In the genomic region with DNA sequence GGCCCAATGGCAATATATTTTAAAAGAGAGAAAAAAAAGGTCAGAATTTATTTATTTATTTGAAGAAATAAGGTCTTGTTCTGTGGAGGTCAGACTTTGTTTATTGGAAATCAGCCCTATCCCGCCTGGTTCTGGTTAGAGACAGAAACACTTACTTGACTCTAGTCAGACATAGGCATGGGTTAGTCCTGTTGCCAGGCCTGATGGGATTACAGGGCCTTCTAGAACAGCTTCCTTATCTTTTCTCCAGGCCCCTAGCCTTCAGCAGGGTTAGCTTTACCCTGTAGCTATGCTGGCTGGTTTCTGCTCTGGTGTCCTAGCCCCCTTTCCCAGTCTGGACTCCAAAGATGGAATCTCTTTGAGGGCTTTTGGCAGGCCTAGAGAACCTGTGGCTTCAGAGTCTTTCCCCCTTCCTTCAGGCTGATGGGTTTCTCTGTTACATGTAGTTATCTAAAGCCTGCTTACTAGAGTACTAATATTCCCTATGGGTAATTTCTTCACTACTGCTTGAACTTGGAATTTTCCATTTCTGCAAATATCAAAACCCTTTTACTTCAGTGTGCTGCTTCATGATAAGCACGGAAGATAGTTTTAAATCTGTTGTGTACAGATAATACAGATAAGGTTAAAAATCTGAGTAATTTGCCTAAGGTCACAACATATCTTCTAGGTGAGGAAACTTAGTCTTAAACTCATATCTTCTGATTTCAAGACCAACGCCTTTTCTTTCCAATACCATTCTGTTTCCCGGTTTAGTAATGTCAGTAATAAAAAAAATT, we compare ENCODE assay signal across 18 cellular contexts. TPM values are rescaled to one million over a fixed set of nuclear protein-coding genes. Genes with fewer than 3 reads are reported as not detected.
DNase-seq lines count a peak whose midpoint lies in the region; ATAC-seq, FAIRE-seq and TF ChIP-seq lines count a peak whose summit lies in the region.
"Had no signal": no experiment of that assay in that cellular context is flagged by ENCODE, and none has a peak within 500 bp of the region (broad histone marks: within the 10 kb centered on the region; RNA-seq: fewer than 3 reads in every experiment).

No MANE protein-coding gene starts in this region.

- no peak overlapping the region for H2AFZ ChIP-seq in HepG2 (ENCODE audit: low read length)

- H3K36me3 ChIP-seq in BE2C = peaks cover 47% of the 10 kb centered on the region
- peaks cover 0 to 23% of the 10 kb centered on the region in 2 donors for H3K36me3 ChIP-seq in adrenal gland (replicated peaks in 1 of 2)
- H3K36me3 ChIP-seq in HepG2 (replicated peaks in 1 of 2; ENCODE audit: control insufficient read depth in 1 of 2, insufficient read depth in 2 of 2, low read length in 2 of 2) = peaks cover 19 to 35% of the 10 kb centered on the region in 2 experiments
- H3K36me3 ChIP-seq in stomach = peaks cover 7 to 43% (median 41%) of the 10 kb centered on the region in 4 donors
- H3K36me3 ChIP-seq in kidney (ENCODE audit: control insufficient read depth in 1 of 2, insufficient read depth in 2 of 2, low read length in 2 of 2) = peaks cover 2 to 8% of the 10 kb centered on the region in 2 donors

- H3K4me1 ChIP-seq in BE2C (peaks cover 8% of the 10 kb centered on the region), adrenal gland (replicated peaks in 1 of 2) (peaks cover 49 to 79% of the 10 kb centered on the region in 2 donors), HepG2 (ENCODE audit: insufficient read depth, low read length) (peaks cover 41% of the 10 kb centered on the region), stomach (peaks cover 25 to 67% (median 51%) of the 10 kb centered on the region in 4 donors), kidney (ENCODE audit: control insufficient read depth in 1 of 2, insufficient read depth in 1 of 2, low read depth in 1 of 2, low read length in 2 of 2) (peaks cover 14 to 15% of the 10 kb centered on the region in 2 donors)

- CTCF ChIA-PET in HepG2 (lab: Yijun Ruan, JAX; ENCODE audit: low intra/inter-chr PET ratio, low total read pairs) = no interaction called here

- 38 to 45% (median 42%) methylated on average over 4 of the region's 4 CpGs for WGBS in adrenal gland, 4 donors
- 87% methylated on average over 4 of the region's 4 CpGs for WGBS in HepG2 (ENCODE audit: low lambda C conversion rate)
- WGBS in stomach, 5 donors = 40 to 58% (median 56%) methylated on average over 4 of the region's 4 CpGs

- H3K9me3 ChIP-seq in BE2C (no peaks in the 10 kb centered on the region), adrenal gland (replicated peaks in 1 of 3) (no peaks in the 10 kb centered on the region), HepG2 (ENCODE audit: low read length) (no peaks in the 10 kb centered on the region), stomach (no peaks in the 10 kb centered on the region), kidney (ENCODE audit: control insufficient read depth in 1 of 2, low read length in 2 of 2) (no peaks in the 10 kb centered on the region)
- H3K9me3 ChIP-seq: gastroesophageal sphincter had no signal

- peaks cover 59% of the 10 kb centered on the region for H3K4me1 Mint-ChIP-seq in activated T-cell treated with anti-CD3 and anti-CD28 coated beads, Interleukin-2, amount 50 U/mL, for 4 hours (ENCODE audit: low read depth)

- peak overlapping the region; percentile 11; the same call in 1 of the 2 replicates for H3K4me2 ChIP-seq in HepG2 (ENCODE audit: low read depth, low read length)

- DNase-seq in BE2C = peak; percentile 23
- no peak for DNase-seq in adrenal gland
- DNase-seq in HepG2 (ENCODE audit: low spot score) = no peak
- DNase-seq in stomach = no peak
- DNase-seq in pons (ENCODE audit: low spot score) = no peak
- DNase-seq in LoVo (ENCODE audit: low spot score) = no peak
- DNase-seq in activated T-cell treated with anti-CD3 and anti-CD28 coated beads, Interleukin-2, amount 50 U/mL, for 4 hours = no peak
- no peak for DNase-seq in kidney
- DNase-seq: activated CD4-positive, alpha-beta memory T cell treated with anti-CD3 and anti-CD28 coated beads for 36 hours; DMS 273 treated with DMSO at 0.1 percent for 48 hours; naive B cell; NCI-H2171; retina; SHP77 treated with DMSO at 0.1 percent for 48 hours; stimulated activated CD4-positive, alpha-beta T cell treated with anti-CD3 and anti-CD28 coated beads, Interleukin-2, amount 100 ng/mL, for 48 hours had no signal

- intact Hi-C loops in adrenal gland (cut with DNase I) = no loop called here
- intact Hi-C loops in HepG2 (cut with micrococcal nuclease; ENCODE audit: unreplicated experiment) = no loop called here
- intact Hi-C loops in stomach (cut with DNase I; ENCODE audit: low total_unique reads) = no loop called here
- intact Hi-C loops in kidney (cut with DNase I) = no loop called here

- POLR2A ChIA-PET in HepG2 (lab: Yijun Ruan, JAX) = interaction anchor here (2.5 kb wide), 1 partner anchor 11 kb away, joined by 15 read pairs; a partner anchor contains a TSS

- H3K9ac ChIP-seq in HepG2 (ENCODE audit: insufficient read depth, low read depth, low read length) (no peak overlapping the region; the same call in 1 of the 2 replicates), kidney (ENCODE audit: low read length in 2 of 2) (no peak overlapping the region)

- H3K36me3 Mint-ChIP-seq in activated T-cell treated with anti-CD3 and anti-CD28 coated beads, Interleukin-2, amount 50 U/mL, for 4 hours (ENCODE audit: insufficient read depth) = peaks cover 32% of the 10 kb centered on the region

- peaks cover 20% of the 10 kb centered on the region for H4K20me1 ChIP-seq in HepG2 (ENCODE audit: insufficient read depth, low read length)

- no peaks in the 10 kb centered on the region for H3K9me3 Mint-ChIP-seq in activated T-cell treated with anti-CD3 and anti-CD28 coated beads, Interleukin-2, amount 50 U/mL, for 4 hours
- H3K9me3 Mint-ChIP-seq: activated CD4-positive, alpha-beta memory T cell treated with anti-CD3 and anti-CD28 coated beads for 36 hours; activated T-helper 1 cell treated with anti-CD3 and anti-CD28 coated beads, Interleukin-12 subunit alpha, Interleukin-12 subunit beta, Interleukin-2, Interleukin-4 antibody, amounts not matched to agents 30 ng/mL and 10 ng/mL and 1 ng/mL, durations not matched to agents 14 hours and 24 hours and 36 hours; naive B cell had no signal

- H3K4me3 Mint-ChIP-seq in activated T-cell treated with anti-CD3 and anti-CD28 coated beads, Interleukin-2, amount 50 U/mL, for 4 hours = no peak overlapping the region
- H3K4me3 Mint-ChIP-seq: activated CD4-positive, alpha-beta memory T cell treated with anti-CD3 and anti-CD28 coated beads for 36 hours; activated T-helper 1 cell treated with anti-CD3 and anti-CD28 coated beads, Interleukin-12 subunit alpha, Interleukin-12 subunit beta, Interleukin-2, Interleukin-4 antibody, amounts not matched to agents 30 ng/mL and 10 ng/mL and 1 ng/mL, durations not matched to agents 14 hours and 24 hours and 36 hours; naive B cell had no signal

- peak overlapping the region; percentile 34 to 85 (median 70) for H3K27ac ChIP-seq in adrenal gland
- H3K27ac ChIP-seq in HepG2 (ENCODE audit: extremely low read length, insufficient read depth, low read length) = peak overlapping the region; percentile 28
- peak overlapping the region in 3 of 5 donors; percentile 14 to 37 (median 17) for H3K27ac ChIP-seq in stomach
- no peak overlapping the region for H3K27ac ChIP-seq in kidney (ENCODE audit: low read depth in 2 of 2, low read length in 2 of 2)

- TF ChIP-seq POLR2A in adrenal gland (IDR thresholded peaks at IDR 0.05) (no peak), HepG2 (IDR thresholded peaks at IDR 0.05; ENCODE audit: insufficient read depth in 1 of 2, low read depth in 2 of 2, low read length in 2 of 2) (no peak), stomach (IDR thresholded peaks at IDR 0.05) (no peak)

- H3K4me3 ChIP-seq in BE2C (ENCODE audit: low read depth, low read length) = no peak overlapping the region
- no peak overlapping the region for H3K4me3 ChIP-seq in adrenal gland
- H3K4me3 ChIP-seq in HepG2 (replicated peaks in 1 of 3; ENCODE audit: insufficient read depth in 1 of 3, low read depth in 2 of 3, low read length in 3 of 3) = no peak overlapping the region
- H3K4me3 ChIP-seq in stomach = no peak overlapping the region
- no peak overlapping the region for H3K4me3 ChIP-seq in kidney (ENCODE audit: low read length in 2 of 2)
- H3K4me3 ChIP-seq: gastroesophageal sphincter had no signal

- TF ChIP-seq RAD21 in HepG2 (CRISPR knock-in tag; IDR thresholded peaks at IDR 0.05) = no peak

- no TSS peak for BruUV-seq in HepG2 (replicated peaks; lab: Mats Ljungman, UMichigan)

- H3K27me3 ChIP-seq in BE2C (no peaks in the 10 kb centered on the region), adrenal gland (no peaks in the 10 kb centered on the region), HepG2 (ENCODE audit: control insufficient read depth in 1 of 2, insufficient read depth in 2 of 2, low read length in 2 of 2) (no peaks in the 10 kb centered on the region), stomach (no peaks in the 10 kb centered on the region)
- H3K27me3 ChIP-seq: gastroesophageal sphincter had no signal

- TF ChIP-seq CTCF in BE2C (IDR thresholded peaks at IDR 0.05; ENCODE audit: low read depth, low read length) (no peak), adrenal gland (IDR thresholded peaks at IDR 0.05) (no peak), HepG2 (CRISPR knock-in tag; IDR thresholded peaks at IDR 0.05) (no peak), stomach (IDR thresholded peaks at IDR 0.05) (no peak), kidney (IDR thresholded peaks at IDR 0.05; ENCODE audit: borderline replicate concordance, extremely low read depth, insufficient read depth) (no peak)

- TF ChIP-seq EP300 in HepG2 (IDR thresholded peaks at IDR 0.05; ENCODE audit: low read depth in 2 of 2, low read length in 2 of 2) (no peak), HepG2 (CRISPR knock-in tag; IDR thresholded peaks at IDR 0.05; ENCODE audit: borderline replicate concordance) (no peak), stomach (IDR thresholded peaks at IDR 0.05) (no peak)

- no peaks in the 10 kb centered on the region for H3K27me3 Mint-ChIP-seq in activated T-cell treated with anti-CD3 and anti-CD28 coated beads, Interleukin-2, amount 50 U/mL, for 4 hours (ENCODE audit: low read depth)
- H3K27me3 Mint-ChIP-seq: activated CD4-positive, alpha-beta memory T cell treated with anti-CD3 and anti-CD28 coated beads for 36 hours; naive B cell had no signal

- in situ Hi-C loops in HepG2 (cut with HindIII; ENCODE audit: extremely low pct_ligation_motif_present, low pct_unique_long_range_greater_than_20kb) = no loop called here

- peaks cover 94% of the 10 kb centered on the region for H3K79me2 ChIP-seq in HepG2 (ENCODE audit: insufficient read depth, low read length)

- no peak for FAIRE-seq in HepG2 (lab: Jason Lieb, UNC)
- FAIRE-seq in kidney (lab: Jason Lieb, UNC) = no peak
- FAIRE-seq: islet of Langerhans had no signal

- 0 out of 3 replicates have a peak, but pooled peaks have one; percentile 19 for ATAC-seq in HepG2
- no peak for ATAC-seq in activated T-cell treated with anti-CD3 and anti-CD28 coated beads, Interleukin-2, amount 50 U/mL, for 4 hours
- ATAC-seq: gastroesophageal sphincter had no signal

RNA-seq across cellular contexts. Expression of a gene that starts 10.6 kb away (rescaled TPM):
- polyA plus RNA-seq in BE2C (2012; ENCODE audit: insufficient read depth, insufficient read length, low read depth) = 26.8 TPM
- total RNA-seq in adrenal gland (100 to 1,000 TPM in 2 of 8 donors, 10 to 100 TPM in 6; 54.8 to 148 (median 94.4) TPM), HepG2 (2016; rRNA removed; fragmentation: Illumina TruSeq; extraction: Trizol) (30.4 and 66.4 TPM in 2 replicates), stomach (100 to 1,000 TPM in 4 of 5 donors, 10 to 100 TPM in 1; 34.1 to 248 (median 130) TPM), kidney (48.7 TPM)
- polyA plus RNA-seq in adrenal gland (10 to 100 TPM; 11.8 to 57.5 (median 25.8) TPM), HepG2 (2011; rRNA removed) (19.1 and 24.2 TPM in 2 replicates), stomach (1 to 10 TPM; 7.0 to 9.0 (median 8.5) TPM), kidney (ENCODE audit: insufficient read depth, low read depth, low replicate concordance) (8.3 TPM)
- total RNA-seq in HepG2 (2016; cell fraction: cytosol; rRNA removed; fragmentation: Illumina TruSeq; extraction: Trizol; ENCODE audit: low read depth) = 4.8 and 10.3 TPM in 2 replicates
- total RNA-seq in HepG2 (2016; cell fraction: insoluble cytoplasmic fraction; rRNA removed; fragmentation: Illumina TruSeq; extraction: Trizol) = 28.4 and 65.6 TPM in 2 replicates
- total RNA-seq in HepG2 (2016; cell fraction: membrane; rRNA removed; fragmentation: Illumina TruSeq; extraction: Trizol) = 15.3 and 17.3 TPM in 2 replicates
- total RNA-seq in HepG2 (2016; cell fraction: nucleus; rRNA removed; fragmentation: Illumina TruSeq; extraction: Trizol) = 42.4 and 45.9 TPM in 2 replicates
- 8.7 and 13.2 TPM in 2 replicates for polyA plus RNA-seq in HepG2 (2011; cell fraction: cytosol; rRNA removed)
- polyA plus RNA-seq in HepG2 (2011; cell fraction: nucleus; rRNA removed) = 16.6 and 19.4 TPM in 2 replicates
- polyA plus RNA-seq in HepG2 (2012) = 28.6 and 38.1 TPM in 2 replicates
- 1.3 and 1.4 TPM in 2 replicates for polyA plus RNA-seq in HepG2 (2016; cell fraction: cytosol; fragmentation: Illumina TruSeq; extraction: Trizol; ENCODE audit: low read depth)
- polyA plus RNA-seq in HepG2 (2016; cell fraction: insoluble cytoplasmic fraction; fragmentation: Illumina TruSeq; extraction: Trizol; ENCODE audit: low read depth) = 42.2 and 43.3 TPM in 2 replicates
- 4.5 and 5.2 TPM in 2 replicates for polyA plus RNA-seq in HepG2 (2016; cell fraction: membrane; fragmentation: Illumina TruSeq; extraction: Trizol; ENCODE audit: low read depth)
- 37.4 and 43.1 TPM in 2 replicates for polyA plus RNA-seq in HepG2 (2016; cell fraction: nucleus; fragmentation: Illumina TruSeq; extraction: Trizol; ENCODE audit: insufficient read depth, low read depth)
- polyA minus RNA-seq in HepG2 (2011; rRNA and poly(A)+ RNA removed; ENCODE audit: low replicate concordance) = 21.8 and 39.0 TPM in 2 replicates
- 40.3 and 45.6 TPM in 2 replicates for polyA minus RNA-seq in HepG2 (2011; cell fraction: cytosol; rRNA and poly(A)+ RNA removed)
- polyA minus RNA-seq in HepG2 (2011; cell fraction: nucleus; rRNA and poly(A)+ RNA removed) = 82.4 and 84.9 TPM in 2 replicates
- 10 to 100 TPM; 56.1 to 72.7 (median 64.1) TPM for total RNA-seq in activated T-cell treated with anti-CD3 and anti-CD28 coated beads, Interleukin-2, amount 50 U/mL, for 4 hours

RNA-seq across cellular contexts. Expression of a gene that starts 58.7 kb away (rescaled TPM):
- 0.32 TPM for polyA plus RNA-seq in BE2C (2012; ENCODE audit: insufficient read depth, insufficient read length, low read depth)
- total RNA-seq in adrenal gland (10 to 100 TPM in 2 of 8 donors, 1 to 10 TPM in 6; 4.8 to 17.1 (median 8.0) TPM), HepG2 (2016; rRNA removed; fragmentation: Illumina TruSeq; extraction: Trizol) (5.4 and 6.5 TPM in 2 replicates), stomach (1 to 10 TPM in 4 of 5 donors, under 1 TPM in 1; under 0.01 to 7.6 (median 3.2) TPM), kidney (5.8 TPM)
- polyA plus RNA-seq in adrenal gland (1 to 10 TPM; 3.1 to 7.0 (median 5.5) TPM), HepG2 (2011; rRNA removed) (3.5 and 3.6 TPM in 2 replicates), stomach (10 to 100 TPM in 1 of 3 donors, 1 to 10 TPM in 2; 5.5 to 11.6 (median 5.9) TPM), kidney (ENCODE audit: insufficient read depth, low read depth, low replicate concordance) (14.3 TPM)
- total RNA-seq in HepG2 (2016; cell fraction: cytosol; rRNA removed; fragmentation: Illumina TruSeq; extraction: Trizol; ENCODE audit: low read depth) = 5.6 and 5.8 TPM in 2 replicates
- total RNA-seq in HepG2 (2016; cell fraction: insoluble cytoplasmic fraction; rRNA removed; fragmentation: Illumina TruSeq; extraction: Trizol) = 5.2 and 6.7 TPM in 2 replicates
- total RNA-seq in HepG2 (2016; cell fraction: membrane; rRNA removed; fragmentation: Illumina TruSeq; extraction: Trizol) = 4.9 and 5.6 TPM in 2 replicates
- total RNA-seq in HepG2 (2016; cell fraction: nucleus; rRNA removed; fragmentation: Illumina TruSeq; extraction: Trizol) = 2.7 and 3.7 TPM in 2 replicates
- 1.8 and 3.1 TPM in 2 replicates for polyA plus RNA-seq in HepG2 (2011; cell fraction: cytosol; rRNA removed)
- polyA plus RNA-seq in HepG2 (2011; cell fraction: nucleus; rRNA removed) = 2.0 and 3.1 TPM in 2 replicates
- polyA plus RNA-seq in HepG2 (2012) = 2.5 and 4.5 TPM in 2 replicates
- polyA plus RNA-seq in HepG2 (2016; cell fraction: cytosol; fragmentation: Illumina TruSeq; extraction: Trizol; ENCODE audit: low read depth) = 4.8 and 5.7 TPM in 2 replicates
- 6.6 and 8.7 TPM in 2 replicates for polyA plus RNA-seq in HepG2 (2016; cell fraction: insoluble cytoplasmic fraction; fragmentation: Illumina TruSeq; extraction: Trizol; ENCODE audit: low read depth)
- polyA plus RNA-seq in HepG2 (2016; cell fraction: membrane; fragmentation: Illumina TruSeq; extraction: Trizol; ENCODE audit: low read depth) = 4.1 and 6.7 TPM in 2 replicates
- polyA plus RNA-seq in HepG2 (2016; cell fraction: nucleus; fragmentation: Illumina TruSeq; extraction: Trizol; ENCODE audit: insufficient read depth, low read depth) = 5.0 and 5.8 TPM in 2 replicates
- polyA minus RNA-seq in HepG2 (2011; rRNA and poly(A)+ RNA removed; ENCODE audit: low replicate concordance) = 2.5 and 7.9 TPM in 2 replicates
- 2.1 and 2.3 TPM in 2 replicates for polyA minus RNA-seq in HepG2 (2011; cell fraction: cytosol; rRNA and poly(A)+ RNA removed)
- 4.1 and 5.7 TPM in 2 replicates for polyA minus RNA-seq in HepG2 (2011; cell fraction: nucleus; rRNA and poly(A)+ RNA removed)
- 1 to 10 TPM in 1 of 3 donors, under 1 TPM in 2; 0.58 to 1.2 (median 0.76) TPM for total RNA-seq in activated T-cell treated with anti-CD3 and anti-CD28 coated beads, Interleukin-2, amount 50 U/mL, for 4 hours

Comparison
In these comparisons a context has a peak if more than half of its experiments do, and no peak if none do; other contexts are left out.
1. H3K27ac ChIP-seq: peak in adrenal gland (5 of 5), HepG2 (single experiment) and stomach (3 of 5); none in kidney (0 of 2).